Comparison of ENCODE assay signal across 2 cellular contexts in genomic region chr1:239315623-239316217, GRCh38.
TF ChIP-seq lines count a peak whose summit lies in the region.

No MANE protein-coding gene starts in this region.

TF ChIP-seq in liver, 16 proteins besides CTCF, POLR2A, EP300 and RAD21 (continued from another document):
- TF ChIP-seq, protein P1, sequence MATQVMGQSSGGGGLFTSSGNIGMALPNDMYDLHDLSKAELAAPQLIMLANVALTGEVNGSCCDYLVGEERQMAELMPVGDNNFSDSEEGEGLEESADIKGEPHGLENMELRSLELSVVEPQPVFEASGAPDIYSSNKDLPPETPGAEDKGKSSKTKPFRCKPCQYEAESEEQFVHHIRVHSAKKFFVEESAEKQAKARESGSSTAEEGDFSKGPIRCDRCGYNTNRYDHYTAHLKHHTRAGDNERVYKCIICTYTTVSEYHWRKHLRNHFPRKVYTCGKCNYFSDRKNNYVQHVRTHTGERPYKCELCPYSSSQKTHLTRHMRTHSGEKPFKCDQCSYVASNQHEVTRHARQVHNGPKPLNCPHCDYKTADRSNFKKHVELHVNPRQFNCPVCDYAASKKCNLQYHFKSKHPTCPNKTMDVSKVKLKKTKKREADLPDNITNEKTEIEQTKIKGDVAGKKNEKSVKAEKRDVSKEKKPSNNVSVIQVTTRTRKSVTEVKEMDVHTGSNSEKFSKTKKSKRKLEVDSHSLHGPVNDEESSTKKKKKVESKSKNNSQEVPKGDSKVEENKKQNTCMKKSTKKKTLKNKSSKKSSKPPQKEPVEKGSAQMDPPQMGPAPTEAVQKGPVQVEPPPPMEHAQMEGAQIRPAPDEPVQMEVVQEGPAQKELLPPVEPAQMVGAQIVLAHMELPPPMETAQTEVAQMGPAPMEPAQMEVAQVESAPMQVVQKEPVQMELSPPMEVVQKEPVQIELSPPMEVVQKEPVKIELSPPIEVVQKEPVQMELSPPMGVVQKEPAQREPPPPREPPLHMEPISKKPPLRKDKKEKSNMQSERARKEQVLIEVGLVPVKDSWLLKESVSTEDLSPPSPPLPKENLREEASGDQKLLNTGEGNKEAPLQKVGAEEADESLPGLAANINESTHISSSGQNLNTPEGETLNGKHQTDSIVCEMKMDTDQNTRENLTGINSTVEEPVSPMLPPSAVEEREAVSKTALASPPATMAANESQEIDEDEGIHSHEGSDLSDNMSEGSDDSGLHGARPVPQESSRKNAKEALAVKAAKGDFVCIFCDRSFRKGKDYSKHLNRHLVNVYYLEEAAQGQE (IDR thresholded peaks at IDR 0.05): peak; percentile 22
- TF ChIP-seq HNF4A (conservative IDR thresholded peaks at IDR 0.05) (peak; percentile 11 to 31), RXRA (IDR thresholded peaks at IDR 0.05) (peak; percentile 28 to 53), SP1 (IDR thresholded peaks at IDR 0.05) (peak; percentile 34), TAF1 (conservative IDR thresholded peaks at IDR 0.05) (no peak), FOXA2 (IDR thresholded peaks at IDR 0.05) (no peak), JUND (IDR thresholded peaks at IDR 0.05) (no peak)
- TF ChIP-seq, protein P2, sequence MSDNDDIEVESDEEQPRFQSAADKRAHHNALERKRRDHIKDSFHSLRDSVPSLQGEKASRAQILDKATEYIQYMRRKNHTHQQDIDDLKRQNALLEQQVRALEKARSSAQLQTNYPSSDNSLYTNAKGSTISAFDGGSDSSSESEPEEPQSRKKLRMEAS (IDR thresholded peaks at IDR 0.05): peak; percentile 26

TF ChIP-seq in HepG2, 621 proteins besides CTCF, POLR2A, EP300 and RAD21:
- no peak for TF ChIP-seq HNF1A (IDR thresholded peaks at IDR 0.05; ENCODE audit: low read depth)
- TF ChIP-seq HNF1A (CRISPR knock-in tag; IDR thresholded peaks at IDR 0.05; ENCODE audit: borderline replicate concordance): no peak
- TF ChIP-seq, protein P3, sequence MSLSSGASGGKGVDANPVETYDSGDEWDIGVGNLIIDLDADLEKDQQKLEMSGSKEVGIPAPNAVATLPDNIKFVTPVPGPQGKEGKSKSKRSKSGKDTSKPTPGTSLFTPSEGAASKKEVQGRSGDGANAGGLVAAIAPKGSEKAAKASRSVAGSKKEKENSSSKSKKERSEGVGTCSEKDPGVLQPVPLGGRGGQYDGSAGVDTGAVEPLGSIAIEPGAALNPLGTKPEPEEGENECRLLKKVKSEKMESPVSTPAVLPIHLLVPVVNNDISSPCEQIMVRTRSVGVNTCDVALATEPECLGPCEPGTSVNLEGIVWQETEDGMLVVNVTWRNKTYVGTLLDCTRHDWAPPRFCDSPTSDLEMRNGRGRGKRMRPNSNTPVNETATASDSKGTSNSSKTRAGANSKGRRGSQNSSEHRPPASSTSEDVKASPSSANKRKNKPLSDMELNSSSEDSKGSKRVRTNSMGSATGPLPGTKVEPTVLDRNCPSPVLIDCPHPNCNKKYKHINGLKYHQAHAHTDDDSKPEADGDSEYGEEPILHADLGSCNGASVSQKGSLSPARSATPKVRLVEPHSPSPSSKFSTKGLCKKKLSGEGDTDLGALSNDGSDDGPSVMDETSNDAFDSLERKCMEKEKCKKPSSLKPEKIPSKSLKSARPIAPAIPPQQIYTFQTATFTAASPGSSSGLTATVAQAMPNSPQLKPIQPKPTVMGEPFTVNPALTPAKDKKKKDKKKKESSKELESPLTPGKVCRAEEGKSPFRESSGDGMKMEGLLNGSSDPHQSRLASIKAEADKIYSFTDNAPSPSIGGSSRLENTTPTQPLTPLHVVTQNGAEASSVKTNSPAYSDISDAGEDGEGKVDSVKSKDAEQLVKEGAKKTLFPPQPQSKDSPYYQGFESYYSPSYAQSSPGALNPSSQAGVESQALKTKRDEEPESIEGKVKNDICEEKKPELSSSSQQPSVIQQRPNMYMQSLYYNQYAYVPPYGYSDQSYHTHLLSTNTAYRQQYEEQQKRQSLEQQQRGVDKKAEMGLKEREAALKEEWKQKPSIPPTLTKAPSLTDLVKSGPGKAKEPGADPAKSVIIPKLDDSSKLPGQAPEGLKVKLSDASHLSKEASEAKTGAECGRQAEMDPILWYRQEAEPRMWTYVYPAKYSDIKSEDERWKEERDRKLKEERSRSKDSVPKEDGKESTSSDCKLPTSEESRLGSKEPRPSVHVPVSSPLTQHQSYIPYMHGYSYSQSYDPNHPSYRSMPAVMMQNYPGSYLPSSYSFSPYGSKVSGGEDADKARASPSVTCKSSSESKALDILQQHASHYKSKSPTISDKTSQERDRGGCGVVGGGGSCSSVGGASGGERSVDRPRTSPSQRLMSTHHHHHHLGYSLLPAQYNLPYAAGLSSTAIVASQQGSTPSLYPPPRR (CRISPR knock-in tag; IDR thresholded peaks at IDR 0.05; ENCODE audit: borderline replicate concordance): no peak
- TF ChIP-seq ZNF256 (CRISPR knock-in tag; conservative IDR thresholded peaks at IDR 0.05): no peak
- TF ChIP-seq CEBPB (IDR thresholded peaks at IDR 0.05; ENCODE audit: borderline replicate concordance, low read depth, low read length): no peak
